21 cellular contexts compared by ENCODE assay signal in the genomic region with DNA sequence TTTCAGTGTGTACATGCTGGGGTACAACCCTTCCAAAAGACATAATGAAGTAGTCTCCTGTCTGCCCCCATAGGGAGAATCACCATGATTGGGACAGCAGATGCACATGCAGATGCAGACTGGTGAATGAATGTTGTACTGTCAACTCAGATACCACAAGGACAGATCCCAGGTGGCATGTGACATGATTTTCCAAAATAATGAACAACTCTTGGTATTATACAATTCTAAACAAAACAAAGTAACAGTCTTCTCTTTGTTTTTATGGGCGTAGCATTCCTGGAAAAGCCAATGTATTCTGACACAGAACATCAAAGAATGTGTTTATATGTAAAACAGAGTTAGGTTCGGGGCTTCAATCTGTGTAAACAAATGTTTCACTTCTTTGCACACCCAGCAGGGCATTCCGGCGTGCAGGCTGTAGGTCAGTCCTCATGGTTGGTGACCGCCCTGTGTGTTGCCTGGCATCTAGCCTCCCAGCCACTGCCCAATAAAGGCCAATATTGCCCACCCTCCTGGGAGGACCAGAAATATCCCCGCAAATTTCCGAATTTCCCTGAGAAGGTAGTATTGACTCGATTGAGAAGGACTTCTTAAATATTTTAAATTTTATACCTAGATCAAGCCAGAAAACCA.
DNase-seq lines count a peak whose midpoint lies in the region; ATAC-seq and TF ChIP-seq lines count a peak whose summit lies in the region.
"Had no signal": no experiment of that assay in that cellular context is flagged by ENCODE, and none has a peak within 500 bp of the region (broad histone marks: within the 10 kb centered on the region; RNA-seq: fewer than 3 reads in every experiment).

No MANE protein-coding gene starts in this region.

- DNase-seq in Ammon's horn (ENCODE audit: low spot score) (peak; percentile 58), SK-MEL-5 (ENCODE audit: low read depth, low spot score) (peak; percentile 72), glutamatergic neuron (no peak), pons (ENCODE audit: low spot score) (peak; percentile 89), NCI-H1694 (lab: John Stamatoyannopoulos, UW) (no peak), vagina (ENCODE audit: extremely low spot score in 2 of 2) (no peak)
- no peak for DNase-seq in stimulated activated naive CD8-positive, alpha-beta T cell treated with anti-CD3 and anti-CD28 coated beads, Interleukin-15, amount 100 ng/mL, for 72 hours
- DNase-seq: 8988T; Calu3; CD4-positive, CD25-positive, alpha-beta regulatory T cell; GF-D8; GM23248; HCEC 1CT; MM.1S; NCI-H1092; NCI-H1694 treated with DMSO at 0.1 percent for 48 hours; NCI-H510A; NCI-H774; SHP77 had no signal

- no peak for ATAC-seq in stimulated activated naive CD8-positive, alpha-beta T cell treated with anti-CD3 and anti-CD28 coated beads, Interleukin-15, amount 100 ng/mL, for 72 hours
- no peak for ATAC-seq in gastroesophageal sphincter

- peak overlapping the region; percentile 52 for H3K27ac Mint-ChIP-seq in glutamatergic neuron (ENCODE audit: unreplicated experiment)
- no peak overlapping the region for H3K27ac Mint-ChIP-seq in stimulated activated naive CD8-positive, alpha-beta T cell treated with anti-CD3 and anti-CD28 coated beads, Interleukin-15, amount 100 ng/mL, for 72 hours
- H3K27ac Mint-ChIP-seq: B cell; CD4-positive, CD25-positive, alpha-beta regulatory T cell had no signal

- H3K4me1 Mint-ChIP-seq in glutamatergic neuron (ENCODE audit: low read depth, unreplicated experiment): peaks cover 6% of the 10 kb centered on the region
- H3K4me1 Mint-ChIP-seq in stimulated activated naive CD8-positive, alpha-beta T cell treated with anti-CD3 and anti-CD28 coated beads, Interleukin-15, amount 100 ng/mL, for 72 hours: peaks cover 17% of the 10 kb centered on the region

- TF ChIP-seq EP300 in gastroesophageal sphincter (IDR thresholded peaks at IDR 0.05): no peak

- H3K9me3 Mint-ChIP-seq in glutamatergic neuron (ENCODE audit: unreplicated experiment): peaks cover 2% of the 10 kb centered on the region
- H3K9me3 Mint-ChIP-seq in stimulated activated naive CD8-positive, alpha-beta T cell treated with anti-CD3 and anti-CD28 coated beads, Interleukin-15, amount 100 ng/mL, for 72 hours: no peaks in the 10 kb centered on the region

- intact Hi-C loops in vagina (cut with DNase I): no loop called here

- 55 to 65% methylated on average over 7 to 8 of the region's 8 CpGs for WGBS in gastroesophageal sphincter (ENCODE audit: low coverage in 1 of 2), 2 donors

- H3K4me3 Mint-ChIP-seq in glutamatergic neuron (ENCODE audit: unreplicated experiment): no peak overlapping the region
- H3K4me3 Mint-ChIP-seq in stimulated activated naive CD8-positive, alpha-beta T cell treated with anti-CD3 and anti-CD28 coated beads, Interleukin-15, amount 100 ng/mL, for 72 hours: no peak overlapping the region
- H3K4me3 Mint-ChIP-seq: B cell; CD4-positive, CD25-positive, alpha-beta regulatory T cell had no signal

- no peaks in the 10 kb centered on the region for H3K9me3 ChIP-seq in gastroesophageal sphincter
- no peaks in the 10 kb centered on the region for H3K9me3 ChIP-seq in vagina

- H3K27me3 Mint-ChIP-seq in glutamatergic neuron (ENCODE audit: unreplicated experiment): peaks cover 2% of the 10 kb centered on the region
- no peaks in the 10 kb centered on the region for H3K27me3 Mint-ChIP-seq in stimulated activated naive CD8-positive, alpha-beta T cell treated with anti-CD3 and anti-CD28 coated beads, Interleukin-15, amount 100 ng/mL, for 72 hours
- H3K27me3 Mint-ChIP-seq: B cell; CD4-positive, CD25-positive, alpha-beta regulatory T cell had no signal

- H3K4me1 ChIP-seq in gastroesophageal sphincter: no peaks in the 10 kb centered on the region
- H3K4me1 ChIP-seq in vagina: no peaks in the 10 kb centered on the region

- H3K4me3 ChIP-seq in gastroesophageal sphincter (no peak overlapping the region), vagina (no peak overlapping the region)
- H3K4me3 ChIP-seq: GM23248 had no signal

- H3K36me3 ChIP-seq in gastroesophageal sphincter (no peaks in the 10 kb centered on the region), vagina (no peaks in the 10 kb centered on the region)

- H3K27ac ChIP-seq in gastroesophageal sphincter (no peak overlapping the region), vagina (no peak overlapping the region)
- H3K27ac ChIP-seq: GM23248 had no signal

- TF ChIP-seq POLR2A in gastroesophageal sphincter (IDR thresholded peaks at IDR 0.05) (no peak), vagina (IDR thresholded peaks at IDR 0.05) (no peak)

- in situ Hi-C loops in SK-MEL-5 (cut with HindIII; ENCODE audit: low pct_unique_long_range_greater_than_20kb, low sequenced_read_pairs): no loop called here

- TF ChIP-seq CTCF in glutamatergic neuron (IDR thresholded peaks at IDR 0.05; ENCODE audit: partially characterized antibody, unreplicated experiment): peak; percentile 9
- no peak for TF ChIP-seq CTCF in gastroesophageal sphincter (IDR thresholded peaks at IDR 0.05)
- TF ChIP-seq CTCF in vagina (IDR thresholded peaks at IDR 0.05): no peak

- H3K36me3 Mint-ChIP-seq in glutamatergic neuron (ENCODE audit: unreplicated experiment): no peaks in the 10 kb centered on the region
- H3K36me3 Mint-ChIP-seq: CD4-positive, CD25-positive, alpha-beta regulatory T cell had no signal

- H3K27me3 ChIP-seq in gastroesophageal sphincter (no peaks in the 10 kb centered on the region), vagina (no peaks in the 10 kb centered on the region)

Comparison
In these comparisons a context has a peak if more than half of its experiments do, and no peak if none do; other contexts are left out.
1. DNase-seq: peak in Ammon's horn (single experiment), SK-MEL-5 (single experiment) and pons (single experiment); none in glutamatergic neuron (single experiment), NCI-H1694 (single experiment), stimulated activated naive CD8-positive, alpha-beta T cell treated with anti-CD3 and anti-CD28 coated beads, Interleukin-15, amount 100 ng/mL, for 72 hours (0 of 2) and vagina (0 of 2).